8 cellular contexts compared by ENCODE assay signal in genomic region chr3:10738688-10739372, GRCh38.
DNase-seq lines count a peak whose midpoint lies in the region; ATAC-seq and TF ChIP-seq lines count a peak whose summit lies in the region.

No MANE protein-coding gene starts in this region.

- ATAC-seq in GM19043 (IDR thresholded peaks at IDR 0.05; ENCODE audit: low read depth, unreplicated experiment) (peak; percentile 49), GM21526 (IDR thresholded peaks at IDR 0.05; ENCODE audit: low FRiP score, unreplicated experiment) (no peak)

- BruUV-seq in A673 (replicated peaks; lab: Mats Ljungman, UMichigan), result no TSS peak

- peak; percentile 96 for TF ChIP-seq CTCF in A673 (conservative IDR thresholded peaks at IDR 0.05; ENCODE audit: low read depth, low read length)
- TF ChIP-seq CTCF in kidney epithelial cell (IDR thresholded peaks at IDR 0.05; ENCODE audit: insufficient read depth, low read length, poor library complexity, severe bottlenecking), result peak; percentile 79

- CTCF ChIA-PET in A673 (lab: Charles Lee), result interaction anchor here (1.0 to 1.5 kb wide), 2 partner anchors 321 to 394 kb away, joined by 3 to 4 read pairs; no protein-coding TSS in a partner anchor

- H3K27me3 ChIP-seq in A673 (replicated peaks; ENCODE audit: insufficient read depth, low read depth, low read length, poor library complexity), result peaks cover 11% of the 10 kb centered on the region
- H3K27me3 ChIP-seq in kidney epithelial cell (ENCODE audit: control insufficient read depth, insufficient read depth, low read length), result peaks cover 11% of the 10 kb centered on the region

- peak; percentile 77 for DNase-seq in A673 (ENCODE audit: low spot score)
- DNase-seq in NCI-H2171 treated with DMSO at 0.1 percent for 48 hours (lab: John Stamatoyannopoulos, UW), result peak; percentile 67
- DNase-seq in activated CD4-positive, alpha-beta T cell treated with anti-CD3 and anti-CD28 coated beads for 1 hour, result peak; percentile 61
- peak; percentile 87 for DNase-seq in cerebellar cortex (ENCODE audit: low spot score)
- peak; percentile 14 for DNase-seq in kidney epithelial cell (ENCODE audit: low read depth)
- DNase-seq in stimulated activated CD4-positive, alpha-beta T cell treated with anti-CD3 and anti-CD28 coated beads, Interleukin-1b, Interleukin-23, amount 100 ng/mL, for 1 hour (ENCODE audit: low read depth in 2 of 2), result peak; percentile 45 to 71

- H3K4me3 ChIP-seq in A673 (ENCODE audit: low read depth, low read length, poor library complexity, severe bottlenecking) (peak overlapping the region; percentile 34), kidney epithelial cell (ENCODE audit: low read depth, low read length) (no peak overlapping the region)

- POLR2A ChIA-PET in A673 (lab: Charles Lee; ENCODE audit: low non-redundant PET), result no interaction called here

- intact Hi-C loops in A673 (cut with micrococcal nuclease; ENCODE audit: unreplicated experiment), result loop anchor here (1.0 kb wide), 1 partner anchor 395 kb away; no protein-coding TSS in a partner anchor

- H3K27ac ChIP-seq in A673 (ENCODE audit: low read depth, low read length, poor library complexity, severe bottlenecking), result no peak overlapping the region

- peaks cover 3% of the 10 kb centered on the region for H3K9me3 ChIP-seq in A673 (ENCODE audit: low read depth, low read length, poor library complexity, severe bottlenecking)

- no peaks in the 10 kb centered on the region for H3K4me1 ChIP-seq in A673 (ENCODE audit: insufficient read depth, low read length, poor library complexity, severe bottlenecking)

- H3K36me3 ChIP-seq in A673 (ENCODE audit: insufficient read depth, low read length, poor library complexity, severe bottlenecking) (no peaks in the 10 kb centered on the region), kidney epithelial cell (ENCODE audit: control insufficient read depth, insufficient read depth, low read length) (no peaks in the 10 kb centered on the region)

Comparison
In these comparisons a context has a peak if more than half of its experiments do, and no peak if none do; other contexts are left out.
1. DNase-seq: peak in every context shown above with its lines; median percentile 87 in cerebellar cortex; 77 in A673; 67 in NCI-H2171 treated with DMSO at 0.1 percent for 48 hours; 61 in activated CD4-positive, alpha-beta T cell treated with anti-CD3 and anti-CD28 coated beads for 1 hour; 58 in stimulated activated CD4-positive, alpha-beta T cell treated with anti-CD3 and anti-CD28 coated beads, Interleukin-1b, Interleukin-23, amount 100 ng/mL, for 1 hour; 14 in kidney epithelial cell.